ENCODE assay signal across 10 cellular contexts in genomic region chr13:49998714-49999624, GRCh38. TPM values are rescaled to one million over a fixed set of nuclear protein-coding genes. Genes with fewer than 3 reads are reported as not detected.
DNase-seq lines count a peak whose midpoint lies in the region; ATAC-seq, FAIRE-seq and TF ChIP-seq lines count a peak whose summit lies in the region.
"Had no signal": no experiment of that assay in that cellular context is flagged by ENCODE, and none has a peak within 500 bp of the region (broad histone marks: within the 10 kb centered on the region; RNA-seq: fewer than 3 reads in every experiment).

No MANE protein-coding gene starts in this region.

- BruUV-seq in A673 (replicated peaks; lab: Mats Ljungman, UMichigan) (no TSS peak), HCT116 (replicated peaks; lab: Mats Ljungman, UMichigan) (no TSS peak), GM12878 (replicated peaks; lab: Mats Ljungman, UMichigan) (no TSS peak)

- CTCF ChIA-PET in A673 (lab: Charles Lee): no interaction called here
- CTCF ChIA-PET in HCT116 (lab: Charles Lee): interaction anchor here (1.9 kb wide), 1 partner anchor 33 kb away, joined by 7 read pairs; no protein-coding TSS in a partner anchor
- CTCF ChIA-PET in GM12878 (lab: Yijun Ruan, JAX): interaction anchor here (1.2 to 6.4 kb wide), 13 partner anchors 20 to 1072 kb away, joined by 3 to 159 read pairs (median 9); partner anchors contain the start of gene SPRYD7

- intact Hi-C loops in A673 (cut with micrococcal nuclease; ENCODE audit: unreplicated experiment): loop anchor here (5.0 kb wide), 1 partner anchor 533 kb away; no protein-coding TSS in a partner anchor
- intact Hi-C loops in HCT116 (cut with micrococcal nuclease): loop anchor here (5.0 to 10.0 kb wide), 4 partner anchors 126 to 913 kb away; no protein-coding TSS in a partner anchor
- intact Hi-C loops in GM12878 (cut with micrococcal nuclease; ENCODE audit: unreplicated experiment): loop anchor here (5.0 kb wide), 3 partner anchors 803 to 913 kb away; no protein-coding TSS in a partner anchor

- POLR2A ChIA-PET in A673 (lab: Charles Lee; ENCODE audit: low non-redundant PET): no interaction called here
- POLR2A ChIA-PET in HCT116 (lab: Charles Lee): interaction anchor here (2.6 kb wide), 1 partner anchor 82 kb away, joined by 12 read pairs; no protein-coding TSS in a partner anchor
- POLR2A ChIA-PET in GM12878 (lab: Charles Lee): interaction anchor here (0.6 to 4.3 kb wide), 5 partner anchors 9 to 917 kb away, joined by 3 to 80 read pairs (median 5); no protein-coding TSS in a partner anchor

- ATAC-seq in HCT116: no peak
- ATAC-seq in GM12878: no peak
- ATAC-seq in GM21619 (IDR thresholded peaks at IDR 0.05; ENCODE audit: unreplicated experiment): no peak

- H3K79me2 ChIP-seq in HCT116 (ENCODE audit: insufficient read depth, low read length) (peaks cover 66% of the 10 kb centered on the region), GM12878 (ENCODE audit: control insufficient read depth, insufficient read depth, low read length) (peaks cover 45% of the 10 kb centered on the region)

- TF ChIP-seq CTCF in A673 (conservative IDR thresholded peaks at IDR 0.05; ENCODE audit: low read depth, low read length): no peak
- no peak for TF ChIP-seq CTCF in HCT116 (IDR thresholded peaks at IDR 0.05 in 2 of 3, conservative IDR thresholded peaks at IDR 0.05 in 1 of 3; ENCODE audit: borderline replicate concordance in 1 of 3, insufficient read depth in 1 of 3, low read depth in 2 of 3, low read length in 2 of 3)
- no peak for TF ChIP-seq CTCF in GM12878 (IDR thresholded peaks at IDR 0.05 in 2 of 3, conservative IDR thresholded peaks at IDR 0.05 in 1 of 3; ENCODE audit: control insufficient read depth in 2 of 3, extremely low read depth in 1 of 3, insufficient read depth in 1 of 3, low read depth in 3 of 3, low read length in 3 of 3)
- TF ChIP-seq CTCF in mesothelial cell of epicardium (IDR thresholded peaks at IDR 0.05; ENCODE audit: unreplicated experiment): no peak

- no peak for TF ChIP-seq EP300 in GM12878 (IDR thresholded peaks at IDR 0.05; ENCODE audit: borderline replicate concordance in 1 of 2, control insufficient read depth in 1 of 2, low read depth in 2 of 2, low read length in 2 of 2)

- H3K27me3 Mint-ChIP-seq in mesothelial cell of epicardium (ENCODE audit: low read depth): no peaks in the 10 kb centered on the region

- SMC1A ChIA-PET in GM12878 (lab: Charles Lee; ENCODE audit: uncharacterized antibody, unreplicated experiment): interaction anchor here (1.0 to 3.8 kb wide), 15 partner anchors 8 to 916 kb away, joined by 3 to 38 read pairs (median 9); no protein-coding TSS in a partner anchor

- no peaks in the 10 kb centered on the region for H3K9me3 Mint-ChIP-seq in mesothelial cell of epicardium

- H3K27ac ChIP-seq in A673 (ENCODE audit: low read depth, low read length, poor library complexity, severe bottlenecking) (no peak overlapping the region), HCT116 (ENCODE audit: low read depth, low read length) (no peak overlapping the region), GM12878 (ENCODE audit: control insufficient read depth, insufficient read depth) (no peak overlapping the region)

- no peak for FAIRE-seq in GM12878 (lab: Jason Lieb, UNC)

- WGBS in GM12878 (ENCODE audit: insufficient coverage, insufficient replicate concordance, low lambda C conversion rate, missing lambda C conversion rate): 71% methylated on average over 22 of the region's 22 CpGs

- H3K9me3 ChIP-seq in A673 (ENCODE audit: low read depth, low read length, poor library complexity, severe bottlenecking) (no peaks in the 10 kb centered on the region), HCT116 (ENCODE audit: control insufficient read depth in 1 of 2, insufficient read depth in 1 of 2, low read depth in 1 of 2, low read length in 2 of 2) (no peaks in the 10 kb centered on the region), GM12878 (replicated peaks; ENCODE audit: control insufficient read depth, insufficient read depth, low read length) (no peaks in the 10 kb centered on the region)

- H4K20me1 ChIP-seq in HCT116 (ENCODE audit: insufficient read depth) (peaks cover 8% of the 10 kb centered on the region; the same call in 1 of the 2 replicates), GM12878 (ENCODE audit: control insufficient read depth, insufficient read depth) (no peaks in the 10 kb centered on the region)

- H2AFZ ChIP-seq in HCT116 (ENCODE audit: low read depth, low read length, poor library complexity, severe bottlenecking) (no peak overlapping the region), GM12878 (ENCODE audit: control insufficient read depth, low read depth, low read length) (no peak overlapping the region)

- RAD21 ChIA-PET in HCT116 (lab: Charles Lee; ENCODE audit: low non-redundant PET in 1 of 2, low total read pairs in 2 of 2, uncharacterized antibody in 2 of 2, unreplicated experiment in 2 of 2): no interaction called here
- RAD21 ChIA-PET in GM12878 (lab: Charles Lee; ENCODE audit: unreplicated experiment): interaction anchor here (0.6 to 6.5 kb wide), 12 partner anchors 12 to 916 kb away, joined by 3 to 175 read pairs (median 6); no protein-coding TSS in a partner anchor

- H3K4me1 Mint-ChIP-seq in mesothelial cell of epicardium: peaks cover 28% of the 10 kb centered on the region

- peak overlapping the region; percentile 96 for H3K27ac Mint-ChIP-seq in mesothelial cell of epicardium

- H3K4me2 ChIP-seq in HCT116 (ENCODE audit: low read length) (peak overlapping the region; percentile 86), GM12878 (ENCODE audit: control insufficient read depth, insufficient read depth) (peak overlapping the region; percentile 90)

- H3K4me3 Mint-ChIP-seq in mesothelial cell of epicardium: peak overlapping the region; percentile 86

- no peaks in the 10 kb centered on the region for H3K9me2 ChIP-seq in HCT116 (ENCODE audit: insufficient read depth)

- no peak for TF ChIP-seq POLR2A in HCT116 (IDR thresholded peaks at IDR 0.05; ENCODE audit: borderline replicate concordance, extremely low read depth, insufficient read depth, insufficient read length)
- TF ChIP-seq POLR2A in GM12878 (IDR thresholded peaks at IDR 0.05; ENCODE audit: low read depth, low read length): no peak

- peak overlapping the region; percentile 98 for H3K4me3 ChIP-seq in A673 (ENCODE audit: low read depth, low read length, poor library complexity, severe bottlenecking)
- no peak overlapping the region for H3K4me3 ChIP-seq in HCT116 (replicated peaks in 1 of 2; ENCODE audit: low read depth in 1 of 2, low read length in 2 of 2)
- H3K4me3 ChIP-seq in GM12878: peak overlapping the region; percentile 66

- no peak for TF ChIP-seq RAD21 in HCT116 (IDR thresholded peaks at IDR 0.05; ENCODE audit: low read depth)
- TF ChIP-seq RAD21 in GM12878 (IDR thresholded peaks at IDR 0.05; ENCODE audit: insufficient read depth, low read depth, low read length): no peak

- H3K4me1 ChIP-seq in A673 (ENCODE audit: insufficient read depth, low read length, poor library complexity, severe bottlenecking) (peaks cover 23% of the 10 kb centered on the region), HCT116 (ENCODE audit: control insufficient read depth in 1 of 2, insufficient read depth in 2 of 2, low read length in 2 of 2) (peaks cover 5 to 19% of the 10 kb centered on the region in 2 experiments; a peak in 3 of 4 replicates), GM12878 (ENCODE audit: control insufficient read depth, insufficient read depth, low read length) (peaks cover 12% of the 10 kb centered on the region)

- in situ Hi-C loops in GM12878 (cut with MboI): loop anchor here (5.0 kb wide), 1 partner anchor 908 kb away; the partner anchor contains the start of gene RNASEH2B

- peaks cover 34% of the 10 kb centered on the region for H3K36me3 ChIP-seq in A673 (ENCODE audit: insufficient read depth, low read length, poor library complexity, severe bottlenecking)
- H3K36me3 ChIP-seq in HCT116 (ENCODE audit: control insufficient read depth in 1 of 2, insufficient read depth in 2 of 2, low read length in 2 of 2): peaks cover 28 to 31% of the 10 kb centered on the region in 2 experiments
- peaks cover 0 to 9% of the 10 kb centered on the region in 2 experiments; a peak in 1 of 4 replicates for H3K36me3 ChIP-seq in GM12878 (ENCODE audit: control insufficient read depth in 2 of 2, insufficient read depth in 2 of 2, low read length in 1 of 2)

- DNase-seq in A673 (ENCODE audit: low spot score) (no peak), HCT116 (ENCODE audit: low read depth, low spot score) (no peak), GM12878 (ENCODE audit: low read depth, low spot score) (no peak), mesothelial cell of epicardium (ENCODE audit: low spot score in 2 of 2, unreplicated experiment in 2 of 2) (no peak), Ammon's horn (ENCODE audit: low spot score) (no peak), iPS-NIHi11 (ENCODE audit: low spot score) (no peak)
- no peak for DNase-seq in activated CD4-positive, CD25-positive, alpha-beta regulatory T cell (lab: John Stamatoyannopoulos, UW)
- DNase-seq: activated CD4-positive, alpha-beta T cell treated with anti-CD3 and anti-CD28 coated beads, Interleukin-2, amount 50 U/mL, for 1 hour; NCI-H2029 had no signal

- H3K9ac ChIP-seq in HCT116 (ENCODE audit: low read length) (no peak overlapping the region), GM12878 (ENCODE audit: control insufficient read depth, insufficient read depth, low read length) (no peak overlapping the region)

- H3K27me3 ChIP-seq in A673 (replicated peaks; ENCODE audit: insufficient read depth, low read depth, low read length, poor library complexity) (no peaks in the 10 kb centered on the region), HCT116 (ENCODE audit: insufficient read depth, low read length) (no peaks in the 10 kb centered on the region), GM12878 (replicated peaks in 1 of 2; ENCODE audit: control insufficient read depth in 2 of 2, insufficient read depth in 2 of 2, low read length in 1 of 2) (no peaks in the 10 kb centered on the region)

- H3K36me3 Mint-ChIP-seq in mesothelial cell of epicardium: peaks cover 7% of the 10 kb centered on the region

RNA-seq across cellular contexts. Expression of gene TRIM13, which starts 2.1 kb away (rescaled TPM):
- total RNA-seq in A673 (2021) (36.9 and 38.7 TPM in 2 replicates), HCT116 (2021; ENCODE audit: unreplicated experiment) (24.6 TPM), GM12878 (2014; rRNA removed) (15.4 and 18.6 TPM in 2 replicates), GM12878 (2014; rRNA removed; fragmentation: Illumina TruSeq; extraction: Trizol) (18.9 and 20.6 TPM in 2 replicates), GM12878 (2021) (20.1 and 21.2 TPM in 2 replicates), mesothelial cell of epicardium (38.2 to 40.3 TPM (median 38.5 TPM) in 3 replicates)
- 8.6 and 12.6 TPM in 2 replicates for polyA plus RNA-seq in HCT116 (2012)
- 16.0 and 17.4 TPM in 2 replicates for total RNA-seq in GM12878 (2013; cell fraction: nucleolus; rRNA removed)
- 19.9 TPM for polyA plus RNA-seq in GM12878 (2011; ENCODE audit: low read depth)
- polyA plus RNA-seq in GM12878 (2011; rRNA removed) (22.7 and 34.0 TPM in 2 replicates), GM12878 (2014; fragmentation: Illumina TruSeq; extraction: Trizol) (24.2 and 24.8 TPM in 2 replicates), GM12878 (2014; fragmentation: Nextera tagmentation; extraction: Ambion mirVana) (10 to 100 TPM; 25.7 to 33.8 TPM), GM12878 (2014; rRNA removed) (14.7 and 17.0 TPM in 2 replicates), GM12878 (2016; fragmentation: Nextera tagmentation; extraction: Ambion mirVana) (10 to 100 TPM; 20.7 to 20.8 TPM)
- 9.2 and 11.0 TPM in 2 replicates for polyA plus RNA-seq in GM12878 (2011; cell fraction: cytosol; rRNA removed)
- 10.5 and 12.6 TPM in 2 replicates for polyA plus RNA-seq in GM12878 (2011; cell fraction: nucleus; rRNA removed)
- polyA plus RNA-seq in GM12878 (2012): 17.6 and 17.9 TPM in 2 replicates
- polyA minus RNA-seq in GM12878 (2011; rRNA and poly(A)+ RNA removed): 12.7 and 17.8 TPM in 2 replicates
- 4.4 and 5.7 TPM in 2 replicates for polyA minus RNA-seq in GM12878 (2011; cell fraction: cytosol; rRNA and poly(A)+ RNA removed)
- polyA minus RNA-seq in GM12878 (2011; cell fraction: nucleus; rRNA and poly(A)+ RNA removed): 3.5 and 6.1 TPM in 2 replicates

RNA-seq across cellular contexts. Expression of gene KCNRG, which starts 16.3 kb away (rescaled TPM):
- total RNA-seq in A673 (2021): 1.4 and 2.1 TPM in 2 replicates
- 2.5 TPM for total RNA-seq in HCT116 (2021; ENCODE audit: unreplicated experiment)
- polyA plus RNA-seq in HCT116 (2012): 2.1 and 2.2 TPM in 2 replicates
- 4.7 and 6.5 TPM in 2 replicates for total RNA-seq in GM12878 (2013; cell fraction: nucleolus; rRNA removed)
- 0.62 and 1.6 TPM in 2 replicates for total RNA-seq in GM12878 (2014; rRNA removed)
- total RNA-seq in GM12878 (2014; rRNA removed; fragmentation: Illumina TruSeq; extraction: Trizol): 1.4 and 1.6 TPM in 2 replicates
- 0.27 and 0.44 TPM in 2 replicates for total RNA-seq in GM12878 (2021)
- polyA plus RNA-seq in GM12878 (2011; ENCODE audit: low read depth): 0.37 TPM
- polyA plus RNA-seq in GM12878 (2011; rRNA removed): 1.2 and 1.5 TPM in 2 replicates
- 0.70 and 1.2 TPM in 2 replicates for polyA plus RNA-seq in GM12878 (2011; cell fraction: cytosol; rRNA removed)
- polyA plus RNA-seq in GM12878 (2011; cell fraction: nucleus; rRNA removed): 0.85 and 0.95 TPM in 2 replicates
- polyA plus RNA-seq in GM12878 (2012): 0.49 and 0.54 TPM in 2 replicates
- 1.0 and 2.1 TPM in 2 replicates for polyA plus RNA-seq in GM12878 (2014; fragmentation: Illumina TruSeq; extraction: Trizol)
- under 1 TPM; 0.45 to 0.53 TPM for polyA plus RNA-seq in GM12878 (2014; fragmentation: Nextera tagmentation; extraction: Ambion mirVana)
- polyA plus RNA-seq in GM12878 (2014; rRNA removed): 1.1 and 1.4 TPM in 2 replicates
- polyA plus RNA-seq in GM12878 (2016; fragmentation: Nextera tagmentation; extraction: Ambion mirVana): under 1 TPM; 0.37 to 0.40 TPM
- polyA minus RNA-seq in GM12878 (2011; rRNA and poly(A)+ RNA removed): 6.0 and 7.4 TPM in 2 replicates
- 0.94 and 1.2 TPM in 2 replicates for polyA minus RNA-seq in GM12878 (2011; cell fraction: cytosol; rRNA and poly(A)+ RNA removed)
- 2.4 and 3.1 TPM in 2 replicates for polyA minus RNA-seq in GM12878 (2011; cell fraction: nucleus; rRNA and poly(A)+ RNA removed)
- 0.88 to 1.4 TPM (median 1.3 TPM) in 3 replicates for total RNA-seq in mesothelial cell of epicardium

Comparison
In these comparisons a context has a peak if more than half of its experiments do, and no peak if none do; other contexts are left out.
1. H3K4me3 ChIP-seq: peak in A673 (single experiment) and GM12878 (single experiment); none in HCT116 (0 of 2).